Comparison of ENCODE assay signal across 17 cellular contexts in the genomic region with DNA sequence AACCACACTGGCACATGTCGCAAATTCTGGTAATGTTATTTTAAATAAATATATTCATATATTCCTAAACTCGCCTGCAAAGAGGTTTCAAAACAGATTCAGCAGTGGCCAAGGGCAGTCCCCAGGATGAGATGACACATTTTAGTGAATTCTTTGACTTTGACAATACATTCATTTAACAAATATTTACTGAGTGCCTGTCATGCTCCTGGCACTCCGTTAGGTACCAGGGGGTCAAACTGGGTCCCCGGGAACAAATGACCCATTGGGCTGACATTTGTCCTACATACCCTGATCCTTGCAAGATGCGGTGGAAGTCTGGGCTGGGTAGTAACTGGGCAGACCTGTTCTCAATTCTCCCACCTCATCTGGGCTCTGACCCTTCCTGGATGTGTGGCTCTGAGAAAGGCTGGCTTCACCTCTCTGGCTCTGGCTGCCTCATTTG.
DNase-seq lines count a peak whose midpoint lies in the region; ATAC-seq and TF ChIP-seq lines count a peak whose summit lies in the region.
"Had no signal": no experiment of that assay in that cellular context is flagged by ENCODE, and none has a peak within 500 bp of the region (broad histone marks: within the 10 kb centered on the region; RNA-seq: fewer than 3 reads in every experiment).

No MANE protein-coding gene starts in this region.

- H3K9me3 ChIP-seq in CD4-positive, alpha-beta T cell (ENCODE audit: control insufficient read depth, low read length), result no peaks in the 10 kb centered on the region
- H3K9me3 ChIP-seq: BLaER1, neutrophil, right atrium auricular region, SK-N-SH had no signal

- H3K27ac ChIP-seq in CD4-positive, alpha-beta T cell (ENCODE audit: low read depth, low read length), result no peak overlapping the region
- H3K27ac ChIP-seq: BLaER1, hepatocyte, neutrophil, right atrium auricular region had no signal

- no peaks in the 10 kb centered on the region for H3K27me3 ChIP-seq in CD4-positive, alpha-beta T cell (ENCODE audit: control insufficient read depth, insufficient read depth, low read length)
- H3K27me3 ChIP-seq: BLaER1, hepatocyte, neutrophil, right atrium auricular region had no signal

- no peaks in the 10 kb centered on the region for H3K27me3 Mint-ChIP-seq in CD4-positive, alpha-beta T cell
- H3K27me3 Mint-ChIP-seq in activated T-helper 17 cell treated with anti-CD3 and anti-CD28 coated beads, Interleukin-2, amount 50 U/mL, for 72 hours, result no peaks in the 10 kb centered on the region
- no peaks in the 10 kb centered on the region for H3K27me3 Mint-ChIP-seq in neural crest cell (ENCODE audit: low read depth)

- no peaks in the 10 kb centered on the region for H3K9me3 Mint-ChIP-seq in CD4-positive, alpha-beta T cell
- no peaks in the 10 kb centered on the region for H3K9me3 Mint-ChIP-seq in activated T-helper 17 cell treated with anti-CD3 and anti-CD28 coated beads, Interleukin-2, amount 50 U/mL, for 72 hours
- H3K9me3 Mint-ChIP-seq in neural crest cell, result no peaks in the 10 kb centered on the region
- H3K9me3 Mint-ChIP-seq: endodermal cell had no signal

- H3K36me3 Mint-ChIP-seq in CD4-positive, alpha-beta T cell (ENCODE audit: low read depth), result peaks cover 77% of the 10 kb centered on the region
- peaks cover 92% of the 10 kb centered on the region for H3K36me3 Mint-ChIP-seq in activated T-helper 17 cell treated with anti-CD3 and anti-CD28 coated beads, Interleukin-2, amount 50 U/mL, for 72 hours (ENCODE audit: low read depth)
- H3K36me3 Mint-ChIP-seq in neural crest cell (ENCODE audit: low read depth), result peaks cover 7% of the 10 kb centered on the region

- no peak for DNase-seq in CD4-positive, alpha-beta T cell
- DNase-seq in EL, result peak; percentile 45
- DNase-seq in neural crest cell (ENCODE audit: low read depth, low spot score), result no peak
- DNase-seq in KG1 (lab: John Stamatoyannopoulos, UW), result no peak
- no peak for DNase-seq in NCI-H1092 treated with DMSO at 0.1 percent for 48 hours (lab: John Stamatoyannopoulos, UW)
- no peak for DNase-seq in iPS-NIHi11 (ENCODE audit: low spot score)
- DNase-seq: DMS79, endodermal cell, MV-4-11, NCI-H2029 treated with DMSO at 0.1 percent for 48 hours, NCI-H526 treated with DMSO at 0.1 percent for 48 hours, SK-N-SH had no signal

- intact Hi-C loops in CD4-positive, alpha-beta T cell (cut with DNase I, micrococcal nuclease), result no loop called here

- TF ChIP-seq CTCF in CD4-positive, alpha-beta T cell (IDR thresholded peaks at IDR 0.05), result no peak
- TF ChIP-seq CTCF in neural crest cell (conservative IDR thresholded peaks at IDR 0.05), result no peak

- H3K4me3 Mint-ChIP-seq in CD4-positive, alpha-beta T cell, result no peak overlapping the region
- H3K4me3 Mint-ChIP-seq in activated T-helper 17 cell treated with anti-CD3 and anti-CD28 coated beads, Interleukin-2, amount 50 U/mL, for 72 hours, result peak overlapping the region; percentile 59
- H3K4me3 Mint-ChIP-seq in neural crest cell, result no peak overlapping the region
- H3K4me3 Mint-ChIP-seq: endodermal cell had no signal

- H3K27ac Mint-ChIP-seq in CD4-positive, alpha-beta T cell, result peak overlapping the region; percentile 18
- H3K27ac Mint-ChIP-seq in activated T-helper 17 cell treated with anti-CD3 and anti-CD28 coated beads, Interleukin-2, amount 50 U/mL, for 72 hours, result peak overlapping the region; percentile 79
- peak overlapping the region; percentile 78 for H3K27ac Mint-ChIP-seq in neural crest cell (ENCODE audit: unreplicated experiment)
- H3K27ac Mint-ChIP-seq: endodermal cell had no signal

- CTCF ChIA-PET in CD4-positive, alpha-beta T cell (lab: Charles Lee), result interaction anchor here (0.6 kb wide), 1 partner anchor 16 kb away, joined by 3 read pairs; no protein-coding TSS in a partner anchor

- peaks cover 88% of the 10 kb centered on the region for H3K4me1 Mint-ChIP-seq in CD4-positive, alpha-beta T cell (ENCODE audit: low read depth)
- peaks cover 77% of the 10 kb centered on the region for H3K4me1 Mint-ChIP-seq in activated T-helper 17 cell treated with anti-CD3 and anti-CD28 coated beads, Interleukin-2, amount 50 U/mL, for 72 hours
- peaks cover 53% of the 10 kb centered on the region for H3K4me1 Mint-ChIP-seq in neural crest cell

- POLR2A ChIA-PET in CD4-positive, alpha-beta T cell (lab: Charles Lee), result no interaction called here

- no peak for ATAC-seq in CD4-positive, alpha-beta T cell (ENCODE audit: poor library complexity)
- ATAC-seq in activated T-helper 17 cell treated with anti-CD3 and anti-CD28 coated beads, Interleukin-2, amount 50 U/mL, for 72 hours (replicated peaks), result peak; percentile 33

Comparison
In these comparisons a context has a peak if more than half of its experiments do, and no peak if none do; other contexts are left out.
1. H3K27ac Mint-ChIP-seq: peak in every context shown above with its lines; median percentile 79 in activated T-helper 17 cell treated with anti-CD3 and anti-CD28 coated beads, Interleukin-2, amount 50 U/mL, for 72 hours; 78 in neural crest cell; 18 in CD4-positive, alpha-beta T cell.